Comparison of ENCODE assay signal across 2 cellular contexts in the genomic region with DNA sequence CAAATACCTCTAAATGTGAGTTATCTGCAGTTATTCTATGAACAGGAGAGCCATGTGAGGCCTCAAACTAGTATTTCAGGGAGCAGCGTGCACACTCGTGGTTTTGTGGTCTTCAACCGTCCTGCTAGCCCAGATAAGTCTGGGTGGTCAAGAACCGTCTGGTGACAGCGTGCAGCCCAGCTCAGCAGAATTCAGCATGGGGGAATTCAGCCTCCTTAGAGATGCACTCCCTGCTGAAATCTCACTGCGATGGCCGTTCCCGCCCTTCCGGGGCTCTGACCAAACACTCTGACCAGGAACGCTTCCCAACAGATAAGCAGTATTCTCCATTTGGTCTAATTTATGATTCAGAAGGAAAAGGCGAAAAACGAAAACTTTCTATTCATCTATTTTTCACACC.
TF ChIP-seq lines count a peak whose summit lies in the region.

No MANE protein-coding gene starts in this region.

TF ChIP-seq in endothelial cell of umbilical vein, 7 proteins besides CTCF, POLR2A, EP300 and RAD21:
- TF ChIP-seq, protein P1, sequence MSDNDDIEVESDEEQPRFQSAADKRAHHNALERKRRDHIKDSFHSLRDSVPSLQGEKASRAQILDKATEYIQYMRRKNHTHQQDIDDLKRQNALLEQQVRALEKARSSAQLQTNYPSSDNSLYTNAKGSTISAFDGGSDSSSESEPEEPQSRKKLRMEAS (IDR thresholded peaks at IDR 0.05; ENCODE audit: insufficient read depth, insufficient read length) = no peak
TF ChIP-seq in endothelial cell of umbilical vein: peak in this region for 0.

TF ChIP-seq in GM12891, 5 proteins besides CTCF, POLR2A, EP300 and RAD21:
- TF ChIP-seq TAF1 (IDR thresholded peaks at IDR 0.05; ENCODE audit: low read depth, low read length) = no peak
- no peak for TF ChIP-seq POU2F2 (IDR thresholded peaks at IDR 0.05; ENCODE audit: low read depth, low read length)
- no peak for TF ChIP-seq PAX5 (IDR thresholded peaks at IDR 0.05; ENCODE audit: insufficient read depth, low read length, severe bottlenecking)
- TF ChIP-seq SPI1 (IDR thresholded peaks at IDR 0.05; ENCODE audit: low read depth, low read length) = no peak
TF ChIP-seq in GM12891: peak in this region for 0.
